18 cellular contexts compared by ENCODE assay signal in the genomic region with DNA sequence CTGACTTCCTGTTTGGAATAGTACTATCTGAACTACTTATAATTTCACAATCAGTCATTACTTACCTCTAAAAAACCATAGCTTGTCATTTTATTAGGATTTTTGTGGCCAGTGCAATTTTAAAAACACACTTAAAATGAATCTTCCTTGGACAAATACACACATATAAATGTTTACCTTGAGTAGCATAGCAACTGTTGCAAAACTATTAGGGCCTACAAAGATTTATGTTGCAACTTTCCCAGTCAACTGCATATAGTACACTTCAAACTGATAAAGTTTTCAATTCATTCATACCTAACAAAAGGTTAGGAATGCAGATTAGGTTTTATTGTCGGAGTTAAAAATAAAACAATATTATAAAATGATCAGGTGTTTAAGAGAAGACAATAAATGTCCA.
A peak's percentile ranks its signal among the peaks of the same experiment; 100 is the strongest.
DNase-seq lines count a peak whose midpoint lies in the region; ATAC-seq and TF ChIP-seq lines count a peak whose summit lies in the region.
"Had no signal": no experiment of that assay in that cellular context is flagged by ENCODE, and none has a peak within 500 bp of the region (broad histone marks: within the 10 kb centered on the region; RNA-seq: fewer than 3 reads in every experiment).

No MANE protein-coding gene starts in this region.

- DNase-seq in NOMO-1 (lab: John Stamatoyannopoulos, UW; ENCODE audit: unreplicated experiment in 2 of 2): peak; percentile 21 to 65
- no peak for DNase-seq in NOMO-1 treated with dmso at 0.1 percent for 144 hours (lab: John Stamatoyannopoulos, UW; ENCODE audit: unreplicated experiment)
- peak in 1 of 2 experiments; percentile 13 for DNase-seq in SJSA1 (ENCODE audit: low read depth in 1 of 2, low spot score in 2 of 2)
- DNase-seq in fibroblast of pulmonary artery (ENCODE audit: low read depth): peak; percentile 89
- DNase-seq in anterior cingulate cortex (lab: John Stamatoyannopoulos, UW): no peak
- no peak for DNase-seq in activated naive CD4-positive, alpha-beta T cell (lab: John Stamatoyannopoulos, UW)
- DNase-seq: 8988T; activated CD4-positive, alpha-beta T cell treated with anti-CD3 and anti-CD28 coated beads for 1 hour; activated T-cell treated with anti-CD3 and anti-CD28 coated beads for 4 hours; amniotic stem cell; DMS153; effector CD4-positive, alpha-beta T cell; NCI-H1930; ovary had no signal

- ATAC-seq in GM19328 (IDR thresholded peaks at IDR 0.05; ENCODE audit: unreplicated experiment): no peak
- ATAC-seq: GM12878 had no signal

- H3K9ac ChIP-seq in skeletal muscle satellite cell (ENCODE audit: low read depth, low read length): peak overlapping the region; percentile 84

- H3K4me1 ChIP-seq in SJSA1 (replicated peaks) (peaks cover 48% of the 10 kb centered on the region), skeletal muscle satellite cell (ENCODE audit: control insufficient read depth, insufficient read depth, low read length) (peaks cover 89% of the 10 kb centered on the region)

- H3K27me3 ChIP-seq in SJSA1 (replicated peaks) (no peaks in the 10 kb centered on the region), skeletal muscle satellite cell (ENCODE audit: control insufficient read depth, insufficient read depth, low read length) (no peaks in the 10 kb centered on the region)
- H3K27me3 ChIP-seq: ovary had no signal

- TF ChIP-seq CTCF in fibroblast of pulmonary artery (IDR thresholded peaks at IDR 0.05; ENCODE audit: low read length, missing control alignments): no peak

- H3K9me3 ChIP-seq in SJSA1 (replicated peaks) (no peaks in the 10 kb centered on the region), skeletal muscle satellite cell (replicated peaks; ENCODE audit: low read length) (no peaks in the 10 kb centered on the region)
- H3K9me3 ChIP-seq: ovary had no signal

- H3K4me3 ChIP-seq in SJSA1 (no peak overlapping the region), fibroblast of pulmonary artery (replicated peaks; ENCODE audit: low read depth, low read length) (no peak overlapping the region), skeletal muscle satellite cell (ENCODE audit: low read length) (peak overlapping the region; percentile 8)
- H3K4me3 ChIP-seq: GM12878, lung, ovary had no signal

- peak overlapping the region; percentile 63 for H3K4me2 ChIP-seq in skeletal muscle satellite cell (ENCODE audit: low read length)

- H3K27ac ChIP-seq in SJSA1: peak overlapping the region; percentile 50
- H3K27ac ChIP-seq: ovary had no signal

- H3K36me3 ChIP-seq in SJSA1 (no peaks in the 10 kb centered on the region), skeletal muscle satellite cell (ENCODE audit: insufficient read depth, low read length) (peaks cover 20% of the 10 kb centered on the region)
- H3K36me3 ChIP-seq: ovary had no signal

Comparison
In these comparisons a context has a peak if more than half of its experiments do, and no peak if none do; other contexts are left out.
1. DNase-seq: peak in NOMO-1 (2 of 2) and fibroblast of pulmonary artery (single experiment); none in NOMO-1 treated with dmso at 0.1 percent for 144 hours (single experiment), anterior cingulate cortex (0 of 58) and activated naive CD4-positive, alpha-beta T cell (0 of 4).